In genomic region chr11:69249086-69249640, GRCh38 we compare ENCODE assay signal across 21 cellular contexts. TPM values are rescaled to one million over a fixed set of nuclear protein-coding genes. Genes with fewer than 3 reads are reported as not detected.
"Had no signal": no experiment of that assay in that cellular context is flagged by ENCODE, and none has a peak within 500 bp of the region (broad histone marks: within the 10 kb centered on the region; RNA-seq: fewer than 3 reads in every experiment).

No MANE protein-coding gene starts in this region.

- H3K4me1 Mint-ChIP-seq: activated CD4-positive, alpha-beta T cell treated with anti-CD3 and anti-CD28 coated beads, Interleukin-2, amount 10 ng/mL, durations not matched to agents 24 days and 14 days; stimulated activated memory B cell treated with anti-CD40 and anti-IgM and Interleukin-4, amounts not matched to agents 10 μg/mL and 1 μg/mL and 100 μg/mL, for 72 hours; T-cell had no signal

- DNase-seq: activated CD4-positive, alpha-beta T cell treated with anti-CD3 and anti-CD28 coated beads, Interleukin-2, amount 10 ng/mL, durations not matched to agents 24 days and 14 days; activated CD4-positive, CD25-positive, alpha-beta regulatory T cell; activated CD8-positive, alpha-beta T cell treated with anti-CD3 and anti-CD28 coated beads, Interleukin-2, amount 10 ng/mL, durations not matched to agents 7 days and 5 days; adrenal gland; effector memory CD8-positive, alpha-beta T cell; nephron progenitor cell; psoas muscle; right cardiac atrium; stimulated activated CD4-positive, alpha-beta T cell treated with anti-CD3 and anti-CD28 coated beads, Interleukin-4, amount 100 ng/mL, for 4 hours; T-helper 9 cell had no signal

- H3K36me3 ChIP-seq: adrenal gland, thoracic aorta had no signal

- H3K27ac ChIP-seq: adrenal gland, psoas muscle, thoracic aorta had no signal

- H3K4me3 ChIP-seq: adrenal gland, psoas muscle, thoracic aorta had no signal

- H3K9me3 ChIP-seq: psoas muscle, thoracic aorta had no signal

- H3K27me3 ChIP-seq: adrenal gland had no signal

- ATAC-seq: activated CD8-positive, alpha-beta T cell treated with anti-CD3 and anti-CD28 coated beads, Interleukin-2, amount 10 ng/mL, durations not matched to agents 7 days and 5 days; activated naive CD4-positive, alpha-beta T cell treated with anti-CD3 and anti-CD28 coated beads, Interleukin-2, amount 50 U/mL, for 72 hours; effector memory CD8-positive, alpha-beta T cell; left colon; psoas muscle; right cardiac atrium; stimulated activated memory B cell treated with anti-CD40 and anti-IgM and Interleukin-4, amounts not matched to agents 10 μg/mL and 1 μg/mL and 100 μg/mL, for 72 hours; T-cell had no signal

- H3K4me3 Mint-ChIP-seq: activated CD4-positive, alpha-beta T cell treated with anti-CD3 and anti-CD28 coated beads, Interleukin-2, amount 10 ng/mL, durations not matched to agents 24 days and 14 days; activated CD8-positive, alpha-beta T cell treated with anti-CD3 and anti-CD28 coated beads, Interleukin-2, amount 10 ng/mL, durations not matched to agents 7 days and 5 days; activated T-cell treated with anti-CD3 and anti-CD28 coated beads, Interleukin-2, amount 50 U/mL, for 24 hours; dendritic cell treated with granulocyte-macrophage colony-stimulating factor and Interleukin-4, amounts not matched to agents 40 ng/mL and 50 ng/mL, for 4 days; effector memory CD8-positive, alpha-beta T cell; nephron progenitor cell; stimulated activated memory B cell treated with anti-CD40 and anti-IgM and Interleukin-4, amounts not matched to agents 10 μg/mL and 1 μg/mL and 100 μg/mL, for 72 hours; T-cell had no signal

- H3K36me3 Mint-ChIP-seq: stimulated activated memory B cell treated with anti-CD40 and anti-IgM and Interleukin-4, amounts not matched to agents 10 μg/mL and 1 μg/mL and 100 μg/mL, for 72 hours; T-cell had no signal

- H3K9me3 Mint-ChIP-seq: effector memory CD8-positive, alpha-beta T cell had no signal

- H3K27ac Mint-ChIP-seq: activated CD4-positive, alpha-beta T cell treated with anti-CD3 and anti-CD28 coated beads, Interleukin-2, amount 10 ng/mL, durations not matched to agents 24 days and 14 days; activated CD8-positive, alpha-beta T cell treated with anti-CD3 and anti-CD28 coated beads, Interleukin-2, amount 10 ng/mL, durations not matched to agents 7 days and 5 days; activated T-cell treated with anti-CD3 and anti-CD28 coated beads, Interleukin-2, amount 50 U/mL, for 24 hours; dendritic cell treated with granulocyte-macrophage colony-stimulating factor and Interleukin-4, amounts not matched to agents 40 ng/mL and 50 ng/mL, for 4 days; effector memory CD8-positive, alpha-beta T cell; nephron progenitor cell; stimulated activated memory B cell treated with anti-CD40 and anti-IgM and Interleukin-4, amounts not matched to agents 10 μg/mL and 1 μg/mL and 100 μg/mL, for 72 hours; T-cell had no signal

- H3K4me1 ChIP-seq: adrenal gland, psoas muscle had no signal

RNA-seq across cellular contexts. Expression of gene MYEOV, which starts 44.8 kb away (rescaled TPM):
- total RNA-seq: activated CD8-positive, alpha-beta T cell treated with anti-CD3 and anti-CD28 coated beads, Interleukin-2, amount 10 ng/mL, durations not matched to agents 7 days and 5 days; activated naive CD4-positive, alpha-beta T cell treated with anti-CD3 and anti-CD28 coated beads, Interleukin-2, amount 50 U/mL, for 72 hours; cerebellum; lung microvascular endothelial cell; myocyte; urinary bladder had no signal
- polyA plus RNA-seq: right cardiac atrium had no signal
